ENCODE assay signal across 7 cellular contexts in genomic region chr16:2135703-2136490, GRCh38. TPM values are rescaled to one million over a fixed set of nuclear protein-coding genes. Genes with fewer than 3 reads are reported as not detected.
DNase-seq lines count a peak whose midpoint lies in the region; ATAC-seq and TF ChIP-seq lines count a peak whose summit lies in the region.
"Not testable (repeated sequence)": the region's sequence is repeated elsewhere in the genome, so short reads cannot be mapped to it uniquely, and the experiment has no call there.

TSS of gene PKD1 (minus strand) at chr16:2135898. CDS start at chr16:2135689, 209 bp downstream.

- DNase-seq in GM12865 (ENCODE audit: low read depth) (peak; percentile 97), NCI-H1092 (lab: John Stamatoyannopoulos, UW) (peak; percentile 77), SHP77 (lab: John Stamatoyannopoulos, UW) (peak; percentile 64 to 74), activated T-cell treated with anti-CD3 and anti-CD28 coated beads for 4 hours (peak; percentile 98), left colon (peak; percentile 96 to 99), smooth muscle cell of the brain vasculature (ENCODE audit: low read depth, low spot score) (peak; percentile 86)
- DNase-seq in effector CD8-positive, alpha-beta T cell (lab: John Stamatoyannopoulos, UW): peak; percentile 94

- H3K4me3 ChIP-seq in GM12865 (ENCODE audit: low read depth, low read length): peak within 1 kb of the TSS; percentile 58

- TF ChIP-seq CTCF in GM12865 (IDR thresholded peaks at IDR 0.05; ENCODE audit: insufficient read depth, low read depth, low read length, missing control alignments): not testable (repeated sequence)

- peak; percentile 68 for ATAC-seq in left colon

- intact Hi-C loops in left colon (cut with DNase I, micrococcal nuclease): not testable (repeated sequence)

RNA-seq across cellular contexts. Expression of gene PKD1, which starts in this region (rescaled TPM):
- total RNA-seq in left colon: 10 to 100 TPM; 75.1 to 76.7 TPM

Comparison
In these comparisons a context has a peak if more than half of its experiments do, and no peak if none do; other contexts are left out.
1. Peak in every context shown above with its lines: DNase-seq, ATAC-seq and H3K4me3 ChIP-seq.